Comparison of ENCODE assay signal across 8 cellular contexts in genomic region chr10:110498087-110498981, GRCh38. TPM values are rescaled to one million over a fixed set of nuclear protein-coding genes. Genes with fewer than 3 reads are reported as not detected.
A peak's percentile ranks its signal among the peaks of the same experiment; 100 is the strongest.
DNase-seq lines count a peak whose midpoint lies in the region; ATAC-seq and TF ChIP-seq lines count a peak whose summit lies in the region.

No MANE protein-coding gene starts in this region.

- no peak for TF ChIP-seq CTCF in DOHH2 (IDR thresholded peaks at IDR 0.05; ENCODE audit: low read depth, low read length, poor library complexity, severe bottlenecking)

- in situ Hi-C loops in KBM-7 (cut with MboI; ENCODE audit: low pct_unique_long_range_greater_than_20kb, low sequenced_read_pairs): no loop called here

- DNase-seq in KBM-7 (peak; percentile 41), dermis blood vessel endothelial cell (peak; percentile 75), memory B cell (ENCODE audit: low spot score in 2 of 2) (peak; percentile 39 to 66), NCI-H1694 treated with DMSO at 0.1 percent for 48 hours (lab: John Stamatoyannopoulos, UW) (no peak)
- peak; percentile 46 for DNase-seq in activated CD4-positive, alpha-beta T cell treated with anti-CD3 and anti-CD28 coated beads for 1 hour
- peak; percentile 48 for DNase-seq in stimulated activated naive B cell treated with anti-CD40 and anti-IgM and Interleukin-4, amounts not matched to agents 10 μg/mL and 1 μg/mL and 100 μg/mL, for 72 hours

- H4K20me1 ChIP-seq in DOHH2 (ENCODE audit: control insufficient read depth, insufficient read depth, low read depth, low read length): no peaks in the 10 kb centered on the region

- peaks cover 3% of the 10 kb centered on the region for H3F3A ChIP-seq in DOHH2 (ENCODE audit: control insufficient read depth, insufficient read depth)

- no peak overlapping the region for H3K27ac ChIP-seq in DOHH2 (ENCODE audit: low read depth, low read length)

- H3K4me1 ChIP-seq in DOHH2 (ENCODE audit: control insufficient read depth, low read length): peaks cover 43% of the 10 kb centered on the region

- H3K4me2 ChIP-seq in DOHH2 (ENCODE audit: low read length): peak overlapping the region; percentile 80

- H3K79me2 ChIP-seq in DOHH2 (ENCODE audit: control insufficient read depth, low read length): no peaks in the 10 kb centered on the region

- no peaks in the 10 kb centered on the region for H3K9me2 ChIP-seq in DOHH2 (replicated peaks; ENCODE audit: control insufficient read depth, low read length)

- H3K9me3 Mint-ChIP-seq in memory B cell: no peaks in the 10 kb centered on the region
- peaks cover 0 to 2% of the 10 kb centered on the region in 2 donors for H3K9me3 Mint-ChIP-seq in stimulated activated naive B cell treated with anti-CD40 and anti-IgM and Interleukin-4, amounts not matched to agents 10 μg/mL and 1 μg/mL and 100 μg/mL, for 72 hours

- peaks cover 52% of the 10 kb centered on the region for H3K27me3 ChIP-seq in DOHH2 (ENCODE audit: control insufficient read depth, low read length)

- H3K9me3 ChIP-seq in DOHH2 (ENCODE audit: control insufficient read depth, insufficient read depth, low read length): no peaks in the 10 kb centered on the region

- H3K36me3 ChIP-seq in DOHH2 (ENCODE audit: control insufficient read depth, low read length): no peaks in the 10 kb centered on the region

- H3K4me1 Mint-ChIP-seq in memory B cell: peaks cover 34% of the 10 kb centered on the region
- H3K4me1 Mint-ChIP-seq in stimulated activated naive B cell treated with anti-CD40 and anti-IgM and Interleukin-4, amounts not matched to agents 10 μg/mL and 1 μg/mL and 100 μg/mL, for 72 hours: peaks cover 57 to 83% of the 10 kb centered on the region in 2 donors

- peak overlapping the region; percentile 89 for H3K27ac Mint-ChIP-seq in memory B cell
- peak overlapping the region; percentile 89 for H3K27ac Mint-ChIP-seq in stimulated activated naive B cell treated with anti-CD40 and anti-IgM and Interleukin-4, amounts not matched to agents 10 μg/mL and 1 μg/mL and 100 μg/mL, for 72 hours

- H3K4me3 ChIP-seq in DOHH2 (ENCODE audit: low read length): peak overlapping the region; percentile 81

- H3K36me3 Mint-ChIP-seq in memory B cell: no peaks in the 10 kb centered on the region
- H3K36me3 Mint-ChIP-seq in stimulated activated naive B cell treated with anti-CD40 and anti-IgM and Interleukin-4, amounts not matched to agents 10 μg/mL and 1 μg/mL and 100 μg/mL, for 72 hours: peaks cover 26 to 33% of the 10 kb centered on the region in 2 donors

- H3K27me3 Mint-ChIP-seq in memory B cell: no peaks in the 10 kb centered on the region
- H3K27me3 Mint-ChIP-seq in stimulated activated naive B cell treated with anti-CD40 and anti-IgM and Interleukin-4, amounts not matched to agents 10 μg/mL and 1 μg/mL and 100 μg/mL, for 72 hours: no peaks in the 10 kb centered on the region

- ATAC-seq in GM21529 (IDR thresholded peaks at IDR 0.05; ENCODE audit: unreplicated experiment): peak; percentile 11
- peak; percentile 34 for ATAC-seq in memory B cell (ENCODE audit: low read depth)
- ATAC-seq in stimulated activated naive B cell treated with anti-CD40 and anti-IgM and Interleukin-4, amounts not matched to agents 10 μg/mL and 1 μg/mL and 100 μg/mL, for 72 hours (replicated peaks): peak; percentile 22 to 46

- peak overlapping the region; percentile 91 for H3K4me3 Mint-ChIP-seq in memory B cell
- H3K4me3 Mint-ChIP-seq in stimulated activated naive B cell treated with anti-CD40 and anti-IgM and Interleukin-4, amounts not matched to agents 10 μg/mL and 1 μg/mL and 100 μg/mL, for 72 hours: peak overlapping the region; percentile 92 to 95

RNA-seq across cellular contexts. Expression of gene DUSP5, which starts 0.6 kb away (rescaled TPM):
- total RNA-seq in dermis blood vessel endothelial cell: 20.9 and 31.3 TPM in 2 replicates
